Comparison of ENCODE assay signal across 19 cellular contexts in the genomic region with DNA sequence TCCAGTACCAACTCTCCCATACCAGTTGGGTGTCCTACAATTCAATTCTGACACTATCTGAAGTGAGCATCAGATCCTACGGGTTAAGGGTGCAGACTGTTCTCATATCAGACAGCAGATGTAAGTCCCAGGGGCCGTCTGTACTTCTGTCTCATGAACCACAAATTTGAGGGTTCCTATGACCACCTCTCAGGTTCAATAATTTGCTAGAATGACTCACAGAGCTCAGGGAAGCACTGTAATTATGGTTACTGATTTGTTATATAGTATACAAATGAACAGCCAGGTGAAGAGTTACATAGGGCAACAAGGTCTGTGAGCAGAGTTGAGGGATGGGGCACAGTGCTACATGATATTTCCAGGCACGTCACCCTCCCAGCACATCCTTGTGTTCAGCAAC.
DNase-seq lines count a peak whose midpoint lies in the region; ATAC-seq, FAIRE-seq and TF ChIP-seq lines count a peak whose summit lies in the region.
"Had no signal": no experiment of that assay in that cellular context is flagged by ENCODE, and none has a peak within 500 bp of the region (broad histone marks: within the 10 kb centered on the region; RNA-seq: fewer than 3 reads in every experiment).

No MANE protein-coding gene starts in this region.

- H3K4me1 ChIP-seq in OCI-LY7 (ENCODE audit: insufficient read depth, low read length, poor library complexity, severe bottlenecking) (no peaks in the 10 kb centered on the region), prostate gland (replicated peaks) (no peaks in the 10 kb centered on the region)
- H3K4me1 ChIP-seq: uterus had no signal

- intact Hi-C loops in OCI-LY7 (cut with micrococcal nuclease; ENCODE audit: unreplicated experiment) (no loop called here), prostate gland (cut with DNase I) (no loop called here)

- H2AFZ ChIP-seq in OCI-LY7 (ENCODE audit: low read length) = no peak overlapping the region

- CTCF ChIA-PET in OCI-LY7 (lab: Charles Lee; ENCODE audit: unreplicated experiment) = no interaction called here

- H3K4me2 ChIP-seq in OCI-LY7 (ENCODE audit: low read length) = no peak overlapping the region

- POLR2A ChIA-PET in OCI-LY7 (lab: Charles Lee) = no interaction called here

- H3K9me2 ChIP-seq in OCI-LY7 (ENCODE audit: insufficient read depth, low read length) = no peaks in the 10 kb centered on the region

- H3K27ac ChIP-seq in OCI-LY7 (ENCODE audit: low read depth, low read length, poor library complexity, severe bottlenecking) (no peak overlapping the region), prostate gland (no peak overlapping the region)
- H3K27ac ChIP-seq: uterus had no signal

- no peaks in the 10 kb centered on the region for H4K20me1 ChIP-seq in OCI-LY7 (ENCODE audit: insufficient read depth, low read length)

- H3K79me2 ChIP-seq in OCI-LY7 (ENCODE audit: insufficient read depth, low read depth, low read length) = no peaks in the 10 kb centered on the region

- H3K36me3 ChIP-seq in GM06990 (ENCODE audit: control insufficient read depth, insufficient read depth, low read length) (no peaks in the 10 kb centered on the region), OCI-LY7 (ENCODE audit: insufficient read depth, low read length) (no peaks in the 10 kb centered on the region), prostate gland (no peaks in the 10 kb centered on the region)
- H3K36me3 ChIP-seq: uterus had no signal

- WGBS in prostate gland = 79% methylated on average over 3 of the region's 3 CpGs

- no TSS peak for BruUV-seq in OCI-LY7 (replicated peaks; lab: Mats Ljungman, UMichigan)

- H3K4me3 ChIP-seq in GM06990 (replicated peaks; ENCODE audit: low read depth, low read length) = no peak overlapping the region
- no peak overlapping the region for H3K4me3 ChIP-seq in OCI-LY7 (ENCODE audit: low read depth, low read length, poor library complexity, severe bottlenecking)
- no peak overlapping the region for H3K4me3 ChIP-seq in prostate gland
- H3K4me3 ChIP-seq: uterus had no signal

- DNase-seq in GM06990 (ENCODE audit: extremely low read depth, insufficient read length) (peak; percentile 25), OCI-LY7 (ENCODE audit: low spot score) (no peak), AG20443 (ENCODE audit: low spot score) (no peak), GM19239 (ENCODE audit: insufficient read length, low spot score) (no peak), prostate gland (ENCODE audit: low spot score) (no peak)
- DNase-seq: 8988T; activated CD4-positive, alpha-beta T cell treated with anti-CD3 and anti-CD28 coated beads for 36 hours; caudate nucleus; DND-41; foreskin melanocyte; IMR-90; NCI-H2171 treated with DMSO at 0.1 percent for 48 hours; uterus had no signal

- H3K27me3 ChIP-seq in GM06990 (replicated peaks; ENCODE audit: control insufficient read depth, insufficient read depth, low read length) (peaks cover 3% of the 10 kb centered on the region), prostate gland (replicated peaks; ENCODE audit: insufficient read depth) (no peaks in the 10 kb centered on the region)
- H3K27me3 ChIP-seq: uterus had no signal

- no peak for TF ChIP-seq POLR2A in prostate gland (IDR thresholded peaks at IDR 0.05)

- FAIRE-seq in GM19239 (lab: Jason Lieb, UNC) = no peak

- TF ChIP-seq CTCF in GM06990 (IDR thresholded peaks at IDR 0.05; ENCODE audit: insufficient read depth, low read length, poor library complexity, severe bottlenecking) = no peak
- no peak for TF ChIP-seq CTCF in OCI-LY7 (conservative IDR thresholded peaks at IDR 0.05; ENCODE audit: low read length)
- TF ChIP-seq CTCF in prostate gland (IDR thresholded peaks at IDR 0.05) = no peak

- H3K9me3 ChIP-seq in OCI-LY7 (ENCODE audit: low read length) (no peaks in the 10 kb centered on the region), prostate gland (no peaks in the 10 kb centered on the region)
- H3K9me3 ChIP-seq: uterus had no signal

- ATAC-seq in GM19395 (IDR thresholded peaks at IDR 0.05; ENCODE audit: unreplicated experiment) (peak; percentile 34), HG02678 (IDR thresholded peaks at IDR 0.05; ENCODE audit: unreplicated experiment) (peak; percentile 58), HG03354 (IDR thresholded peaks at IDR 0.05; ENCODE audit: poor library complexity, severe bottlenecking, unreplicated experiment) (peak; percentile 70)
- ATAC-seq: activated CD4-positive, alpha-beta T cell treated with anti-CD3 and anti-CD28 coated beads for 36 hours; Right ventricle myocardium inferior; sciatic nerve; stimulated activated effector memory CD8-positive, alpha-beta T cell treated with anti-CD3 and anti-CD28 coated beads, Interleukin-12 subunit alpha, Interleukin-12 subunit beta, amount 100 ng/mL, for 72 hours had no signal
